22 cellular contexts compared by ENCODE assay signal in the genomic region with DNA sequence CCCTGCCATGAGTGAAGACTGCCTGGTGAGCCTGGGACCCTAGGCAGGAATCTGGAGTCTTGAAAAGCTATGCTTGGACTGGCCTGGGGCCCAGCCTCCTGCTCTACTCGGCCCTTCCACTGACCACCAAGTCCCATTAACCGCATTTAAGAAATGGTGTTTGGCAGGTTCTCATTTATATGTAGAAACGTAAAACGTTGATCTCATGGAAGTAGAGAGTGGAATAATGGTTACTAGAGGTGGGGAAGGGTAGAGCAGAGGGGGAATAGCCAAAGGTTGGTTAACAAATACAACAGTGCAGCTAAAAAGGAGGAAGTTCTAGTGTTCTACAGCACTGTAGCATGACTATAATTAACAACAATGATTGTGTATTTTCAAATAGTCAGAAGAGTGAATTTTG.
"Had no signal": no experiment of that assay in that cellular context is flagged by ENCODE, and none has a peak within 500 bp of the region (broad histone marks: within the 10 kb centered on the region; RNA-seq: fewer than 3 reads in every experiment).

No MANE protein-coding gene starts in this region.

- H3K9me3 ChIP-seq: breast epithelium, colonic mucosa, esophagus muscularis mucosa, left ventricle myocardium inferior, prostate gland, thoracic aorta had no signal

- H3K36me3 Mint-ChIP-seq: activated naive CD8-positive, alpha-beta T cell treated with anti-CD3 and anti-CD28 coated beads for 36 hours; natural killer cell had no signal

- H3K4me3 Mint-ChIP-seq: activated B cell treated with CpG ODN at 0.5 μM for 24 hours; activated CD4-positive, alpha-beta T cell treated with anti-CD3 and anti-CD28 coated beads for 36 hours; activated naive CD8-positive, alpha-beta T cell treated with anti-CD3 and anti-CD28 coated beads for 36 hours; activated T-cell treated with anti-CD3 and anti-CD28 coated beads, Interleukin-2, amount 50 U/mL, for 4 hours; central memory CD8-positive, alpha-beta T cell; effector memory CD8-positive, alpha-beta T cell; natural killer cell had no signal

- H3K27me3 ChIP-seq: breast epithelium, colonic mucosa, dorsolateral prefrontal cortex, esophagus muscularis mucosa, hepatocyte had no signal

- H3K36me3 ChIP-seq: breast epithelium, colonic mucosa, esophagus muscularis mucosa, left ventricle myocardium inferior, prostate gland, thoracic aorta had no signal

- ATAC-seq: activated CD4-positive, alpha-beta T cell treated with anti-CD3 and anti-CD28 coated beads for 36 hours; activated T-cell treated with anti-CD3 and anti-CD28 coated beads, Interleukin-2, amount 50 U/mL, for 4 hours; effector memory CD8-positive, alpha-beta T cell; natural killer cell had no signal

- H3K27me3 Mint-ChIP-seq: activated B cell treated with CpG ODN at 0.5 μM for 24 hours; activated CD4-positive, alpha-beta T cell treated with anti-CD3 and anti-CD28 coated beads for 36 hours; activated naive CD8-positive, alpha-beta T cell treated with anti-CD3 and anti-CD28 coated beads for 36 hours; central memory CD8-positive, alpha-beta T cell had no signal

- H3K4me2 ChIP-seq: hepatocyte had no signal

- H3K27ac ChIP-seq: breast epithelium, colonic mucosa, esophagus muscularis mucosa, hepatocyte, left ventricle myocardium inferior, prostate gland, thoracic aorta had no signal

- H3K4me3 ChIP-seq: breast epithelium, colonic mucosa, dorsolateral prefrontal cortex, esophagus muscularis mucosa, hepatocyte, left ventricle myocardium inferior, prostate gland, thoracic aorta had no signal

- DNase-seq: activated B cell treated with CpG ODN at 0.5 μM for 24 hours; activated CD4-positive, alpha-beta T cell treated with anti-CD3 and anti-CD28 coated beads for 36 hours; activated CD4-positive, alpha-beta T cell treated with anti-CD3 and anti-CD28 coated beads, Interleukin-2, amount 50 U/mL, for 48 hours; activated CD8-positive, alpha-beta memory T cell treated with anti-CD3 and anti-CD28 coated beads, Interleukin-2, amount 50 U/mL, for 48 hours; activated naive CD4-positive, alpha-beta T cell treated with Interleukin-2 at 50 U/mL for 16 hours; activated naive CD8-positive, alpha-beta T cell treated with anti-CD3 and anti-CD28 coated beads for 36 hours; activated T-cell treated with anti-CD3 and anti-CD28 coated beads, Interleukin-2, amount 50 U/mL, for 4 hours; colonic mucosa; dorsolateral prefrontal cortex; effector memory CD8-positive, alpha-beta T cell; glutamatergic neuron; left ventricle myocardium inferior; midbrain; natural killer cell; stimulated activated CD4-positive, alpha-beta T cell treated with anti-CD3 and anti-CD28 coated beads, Interleukin-4, amount 100 ng/mL, for 24 hours; stimulated activated naive CD4-positive, alpha-beta T cell treated with Interleukin-2 at 50 U/mL for 16 hours had no signal

- H2AFZ ChIP-seq: hepatocyte had no signal

- H3K27ac Mint-ChIP-seq: activated B cell treated with CpG ODN at 0.5 μM for 24 hours; activated CD4-positive, alpha-beta T cell treated with anti-CD3 and anti-CD28 coated beads for 36 hours; activated naive CD8-positive, alpha-beta T cell treated with anti-CD3 and anti-CD28 coated beads for 36 hours; effector memory CD8-positive, alpha-beta T cell; natural killer cell had no signal

- H3K4me1 ChIP-seq: colonic mucosa, prostate gland had no signal

- H3K9me3 Mint-ChIP-seq: activated B cell treated with CpG ODN at 0.5 μM for 24 hours; activated naive CD8-positive, alpha-beta T cell treated with anti-CD3 and anti-CD28 coated beads for 36 hours; activated T-cell treated with anti-CD3 and anti-CD28 coated beads, Interleukin-2, amount 50 U/mL, for 4 hours; central memory CD8-positive, alpha-beta T cell; effector memory CD8-positive, alpha-beta T cell; natural killer cell had no signal

- H3K79me2 ChIP-seq: hepatocyte had no signal
